In genomic region chr17:37147301-37147812, GRCh38 we compare ENCODE assay signal across 8 cellular contexts.
DNase-seq lines count a peak whose midpoint lies in the region; TF ChIP-seq lines count a peak whose summit lies in the region.

No MANE protein-coding gene starts in this region.

- H2BK5ac ChIP-seq in neuronal stem cell (ENCODE audit: low read length), result no peak overlapping the region

- H3K27ac Mint-ChIP-seq in endothelial cell (ENCODE audit: unreplicated experiment), result peak overlapping the region; percentile 91

- no peaks in the 10 kb centered on the region for H3K9me3 Mint-ChIP-seq in endothelial cell (ENCODE audit: unreplicated experiment)

- no peak overlapping the region for H4K8ac ChIP-seq in neuronal stem cell (ENCODE audit: low read depth, low read length)

- no TSS peak for BruUV-seq in A673 (replicated peaks; lab: Mats Ljungman, UMichigan)

- H3K18ac ChIP-seq in neuronal stem cell (ENCODE audit: low read length), result no peak overlapping the region

- no peaks in the 10 kb centered on the region for H3K9me3 ChIP-seq in A673 (ENCODE audit: low read depth, low read length, poor library complexity, severe bottlenecking)
- no peaks in the 10 kb centered on the region for H3K9me3 ChIP-seq in neuronal stem cell (replicated peaks in 1 of 2; ENCODE audit: control insufficient read depth in 2 of 2, insufficient read depth in 1 of 2, low read depth in 1 of 2, low read length in 2 of 2)

- no peaks in the 10 kb centered on the region for H3K27me3 ChIP-seq in A673 (replicated peaks; ENCODE audit: insufficient read depth, low read depth, low read length, poor library complexity)
- H3K27me3 ChIP-seq in neuronal stem cell (ENCODE audit: control insufficient read depth in 3 of 3, insufficient read depth in 3 of 3, low read depth in 1 of 3, low read length in 3 of 3), result no peaks in the 10 kb centered on the region

- H3K9ac ChIP-seq in neuronal stem cell (ENCODE audit: low read depth, low read length, poor library complexity), result no peak overlapping the region

- H3K4me1 ChIP-seq in A673 (ENCODE audit: insufficient read depth, low read length, poor library complexity, severe bottlenecking), result no peaks in the 10 kb centered on the region
- peaks cover 5 to 19% of the 10 kb centered on the region in 2 donors for H3K4me1 ChIP-seq in neuronal stem cell (ENCODE audit: control insufficient read depth in 2 of 2, insufficient read depth in 1 of 2, low read depth in 1 of 2, low read length in 2 of 2)

- no peaks in the 10 kb centered on the region for H3K27me3 Mint-ChIP-seq in endothelial cell (ENCODE audit: unreplicated experiment)

- DNase-seq in A673 (ENCODE audit: low spot score) (peak; percentile 26), GM19238 (ENCODE audit: insufficient read length, low spot score) (peak; percentile 19), KBM-7 (peak; percentile 4), endothelial cell (ENCODE audit: low spot score) (no peak), neuronal stem cell (ENCODE audit: low spot score) (no peak), NOMO-1 treated with DMSO at 0.1 percent for 48 hours (lab: John Stamatoyannopoulos, UW; ENCODE audit: unreplicated experiment) (no peak), ACHN (no peak)
- DNase-seq in stimulated activated CD4-positive, alpha-beta T cell treated with anti-CD3 and anti-CD28 coated beads, Interleukin-2, amount 100 ng/mL, for 24 hours, result no peak

- H3K4ac ChIP-seq in neuronal stem cell (ENCODE audit: low read length), result no peak overlapping the region

- no peak overlapping the region for H2AFZ ChIP-seq in neuronal stem cell (ENCODE audit: low read length)

- H3K27ac ChIP-seq in A673 (ENCODE audit: low read depth, low read length, poor library complexity, severe bottlenecking) (no peak overlapping the region), neuronal stem cell (replicated peaks; ENCODE audit: low read length) (no peak overlapping the region)

- H3K4me2 ChIP-seq in neuronal stem cell (ENCODE audit: insufficient read depth, low read length, poor library complexity, severe bottlenecking), result no peak overlapping the region

- WGBS in neuronal stem cell (ENCODE audit: extremely low coverage in 2 of 2, insufficient read length in 2 of 2, insufficient replicate concordance in 1 of 2), 2 donors, result no CpG with 5 or more reads among the region's 4 CpGs

- CTCF ChIA-PET in A673 (lab: Charles Lee), result interaction anchor here (0.5 kb wide), 1 partner anchor 391 kb away, joined by 3 read pairs; no protein-coding TSS in a partner anchor

- no peaks in the 10 kb centered on the region for H3K36me3 ChIP-seq in A673 (ENCODE audit: insufficient read depth, low read length, poor library complexity, severe bottlenecking)
- H3K36me3 ChIP-seq in neuronal stem cell (replicated peaks in 1 of 2; ENCODE audit: control insufficient read depth in 2 of 2, insufficient read depth in 2 of 2, low read length in 2 of 2), result peaks cover 14 to 72% of the 10 kb centered on the region in 2 donors

- no peaks in the 10 kb centered on the region for H3K79me1 ChIP-seq in neuronal stem cell (ENCODE audit: low read depth, low read length)

- H3K4me3 ChIP-seq in A673 (ENCODE audit: low read depth, low read length, poor library complexity, severe bottlenecking), result no peak overlapping the region
- no peak overlapping the region for H3K4me3 ChIP-seq in neuronal stem cell (ENCODE audit: low read length in 2 of 2)

- H2AK5ac ChIP-seq in neuronal stem cell (ENCODE audit: low read depth, low read length), result no peak overlapping the region

- H3K23ac ChIP-seq in neuronal stem cell (ENCODE audit: low read depth, low read length, poor library complexity), result no peak overlapping the region

- intact Hi-C loops in A673 (cut with micrococcal nuclease; ENCODE audit: unreplicated experiment), result no loop called here

- H3K4me1 Mint-ChIP-seq in endothelial cell (ENCODE audit: unreplicated experiment), result peaks cover 12% of the 10 kb centered on the region

- peaks cover 8% of the 10 kb centered on the region for H3K36me3 Mint-ChIP-seq in endothelial cell (ENCODE audit: low read depth, unreplicated experiment)

- peak overlapping the region; percentile 18 for H3K4me3 Mint-ChIP-seq in endothelial cell (ENCODE audit: unreplicated experiment)

- no peak overlapping the region for H3K14ac ChIP-seq in neuronal stem cell (ENCODE audit: low read length)

- H2BK12ac ChIP-seq in neuronal stem cell (ENCODE audit: low read length), result no peak overlapping the region

- no peak overlapping the region for H2BK15ac ChIP-seq in neuronal stem cell (ENCODE audit: low read length)

- in situ Hi-C loops in KBM-7 (cut with MboI; ENCODE audit: low pct_unique_long_range_greater_than_20kb, low sequenced_read_pairs), result no loop called here
- in situ Hi-C loops in ACHN (cut with HindIII; ENCODE audit: low pct_ligation_motif_present, low pct_unique_long_range_greater_than_20kb, low sequenced_read_pairs), result no loop called here

- POLR2A ChIA-PET in A673 (lab: Charles Lee; ENCODE audit: low non-redundant PET), result no interaction called here

- H2BK120ac ChIP-seq in neuronal stem cell (ENCODE audit: low read depth, low read length), result no peak overlapping the region

- H4K91ac ChIP-seq in neuronal stem cell (ENCODE audit: low read depth, low read length, poor library complexity), result no peak overlapping the region

- TF ChIP-seq CTCF in A673 (conservative IDR thresholded peaks at IDR 0.05; ENCODE audit: low read depth, low read length), result no peak
- TF ChIP-seq CTCF in endothelial cell (IDR thresholded peaks at IDR 0.05; ENCODE audit: unreplicated experiment), result no peak

Comparison
In these comparisons a context has a peak if more than half of its experiments do, and no peak if none do; other contexts are left out.
1. DNase-seq: peak in A673 (single experiment), GM19238 (single experiment) and KBM-7 (single experiment); none in endothelial cell (single experiment), neuronal stem cell (single experiment), stimulated activated CD4-positive, alpha-beta T cell treated with anti-CD3 and anti-CD28 coated beads, Interleukin-2, amount 100 ng/mL, for 24 hours (0 of 2), NOMO-1 treated with DMSO at 0.1 percent for 48 hours (single experiment) and ACHN (single experiment).